Comparison of ENCODE assay signal across 9 cellular contexts in the genomic region with DNA sequence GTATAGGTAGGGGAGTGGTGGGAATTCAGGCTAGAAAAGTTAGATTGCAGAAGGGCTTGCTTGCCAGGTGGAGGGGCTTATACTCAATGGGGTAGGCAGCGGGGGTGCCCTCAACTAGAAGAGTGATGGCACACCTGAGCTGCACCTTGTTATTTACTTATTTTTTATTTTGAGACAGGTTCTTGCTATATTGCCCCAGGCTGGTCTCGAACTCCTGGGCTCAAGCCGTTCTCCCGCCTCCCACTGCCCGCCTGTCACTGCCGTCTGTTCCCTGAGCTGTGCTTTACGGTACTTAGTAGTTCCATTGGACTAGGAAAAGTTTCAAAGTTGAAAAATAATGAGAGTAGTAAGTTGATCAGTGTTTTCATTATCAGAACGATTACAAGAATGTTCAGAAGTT. TPM values are rescaled to one million over a fixed set of nuclear protein-coding genes. Genes with fewer than 3 reads are reported as not detected.
DNase-seq lines count a peak whose midpoint lies in the region; ATAC-seq, FAIRE-seq and TF ChIP-seq lines count a peak whose summit lies in the region.
"Had no signal": no experiment of that assay in that cellular context is flagged by ENCODE, and none has a peak within 500 bp of the region (broad histone marks: within the 10 kb centered on the region; RNA-seq: fewer than 3 reads in every experiment).

No MANE protein-coding gene starts in this region.

- peaks cover 36 to 71% (median 44%) of the 10 kb centered on the region in 3 donors for H3K4me1 Mint-ChIP-seq in naive B cell

- H3K9me3 ChIP-seq in HUES64 (ENCODE audit: insufficient read depth, low read depth, low read length) (no peaks in the 10 kb centered on the region), aorta (ENCODE audit: control insufficient read depth, low read length) (no peaks in the 10 kb centered on the region)

- H3K36me3 Mint-ChIP-seq in naive B cell: peaks cover 0 to 6% of the 10 kb centered on the region in 2 donors

- peak overlapping the region; percentile 74 to 97 (median 92) for H3K27ac Mint-ChIP-seq in naive B cell

- intact Hi-C loops in aorta (cut with DNase I): loop anchor here (2.0 kb wide), 1 partner anchor 97 kb away; a partner anchor contains a TSS

- no peaks in the 10 kb centered on the region for H3K9me3 Mint-ChIP-seq in naive B cell

- no peak for ATAC-seq in naive B cell (ENCODE audit: low read depth in 2 of 2)
- ATAC-seq in aorta (ENCODE audit: low FRiP score): no peak
- ATAC-seq in omental fat pad (ENCODE audit: low FRiP score): no peak
- no peak for ATAC-seq in HG03097 (IDR thresholded peaks at IDR 0.05; ENCODE audit: low FRiP score, unreplicated experiment)

- H3K4me1 ChIP-seq in HUES64 (ENCODE audit: insufficient read depth, low read length) (peaks cover 20% of the 10 kb centered on the region), aorta (ENCODE audit: control insufficient read depth in 1 of 2, insufficient read depth in 2 of 2, low read length in 2 of 2) (peaks cover 0 to 3% of the 10 kb centered on the region in 2 donors)

- no peak for FAIRE-seq in bronchial epithelial cell (lab: Jason Lieb, UNC)

- H3K36me3 ChIP-seq in HUES64 (ENCODE audit: insufficient read depth, low read length) (peaks cover 15% of the 10 kb centered on the region), bronchial epithelial cell (ENCODE audit: control insufficient read depth, insufficient read depth, low read length) (no peaks in the 10 kb centered on the region), aorta (ENCODE audit: control insufficient read depth in 1 of 2, insufficient read depth in 2 of 2, low read length in 1 of 2) (no peaks in the 10 kb centered on the region)

- 86% methylated on average over 8 of the region's 8 CpGs for WGBS in HUES64
- 27 to 49% methylated on average over 8 of the region's 8 CpGs for whole genome bisulfite sequencing in aorta, 2 donors

- H3K27me3 ChIP-seq in HUES64 (ENCODE audit: insufficient read depth, low read length) (no peaks in the 10 kb centered on the region), bronchial epithelial cell (ENCODE audit: control insufficient read depth, insufficient read depth, low read length) (no peaks in the 10 kb centered on the region), aorta (ENCODE audit: control insufficient read depth in 1 of 2, insufficient read depth in 2 of 2, low read length in 1 of 2) (no peaks in the 10 kb centered on the region)

- H3K4me3 ChIP-seq in AG10803 (ENCODE audit: low read length): peak overlapping the region; percentile 74
- peak overlapping the region; percentile 91 for H3K4me3 ChIP-seq in HUES64 (ENCODE audit: low read length)
- H3K4me3 ChIP-seq in bronchial epithelial cell (ENCODE audit: low read depth, low read length): peak overlapping the region; percentile 62
- H3K4me3 ChIP-seq in aorta (ENCODE audit: low read length in 2 of 2): peak overlapping the region in 1 of 2 donors; percentile 84

- no peak for TF ChIP-seq CTCF in AG10803 (conservative IDR thresholded peaks at IDR 0.05; ENCODE audit: low read length)
- TF ChIP-seq CTCF in bronchial epithelial cell (IDR thresholded peaks at IDR 0.05; ENCODE audit: insufficient read depth, low read length, severe bottlenecking): no peak
- no peak for TF ChIP-seq CTCF in omental fat pad (IDR thresholded peaks at IDR 0.05)

- no peak overlapping the region; the same call in 1 of the 2 replicates for H3K27ac ChIP-seq in HUES64 (ENCODE audit: low read depth, low read length)
- no peak overlapping the region for H3K27ac ChIP-seq in aorta (ENCODE audit: low read depth in 1 of 2, low read length in 2 of 2)

- DNase-seq in AG10803 (ENCODE audit: low read depth) (no peak), bronchial epithelial cell (ENCODE audit: low read depth) (no peak), naive B cell (no peak), aorta (no peak), GF-D8 (lab: John Stamatoyannopoulos, UW) (no peak), omental fat pad (ENCODE audit: low spot score) (no peak)
- DNase-seq: NCI-H2171 had no signal

- no peaks in the 10 kb centered on the region for H3K27me3 Mint-ChIP-seq in naive B cell

- peak overlapping the region; percentile 82 to 95 (median 92) for H3K4me3 Mint-ChIP-seq in naive B cell

- peak overlapping the region; percentile 94; the same call in 1 of the 2 replicates for H3K9ac ChIP-seq in HUES64 (ENCODE audit: low read depth, low read length)

RNA-seq across cellular contexts. Expression of a gene that starts 2.0 kb away (rescaled TPM):
- polyA plus RNA-seq in HUES64 (2013, experiment 1 of 2): 12.6 TPM
- polyA plus RNA-seq in HUES64 (2013, experiment 2 of 2): 13.4 TPM
- total RNA-seq in bronchial epithelial cell (30.8 and 37.8 TPM in 2 replicates), aorta (10 to 100 TPM; 66.1 to 76.3 TPM), omental fat pad (10 to 100 TPM; 40.4 to 78.2 (median 44.9) TPM)
- polyA plus RNA-seq in naive B cell (ENCODE audit: low read depth in 6 of 6) (10 to 100 TPM; 29.2 to 66.7 (median 57.8) TPM), aorta (10 to 100 TPM in 1 of 2 donors, 1 to 10 TPM in 1; 7.1 to 12.8 TPM)
